ENCODE assay signal across 15 cellular contexts in genomic region chr5:9878196-9878595, GRCh38.
DNase-seq lines count a peak whose midpoint lies in the region; ATAC-seq lines count a peak whose summit lies in the region.
"Had no signal": no experiment of that assay in that cellular context is flagged by ENCODE, and none has a peak within 500 bp of the region (broad histone marks: within the 10 kb centered on the region; RNA-seq: fewer than 3 reads in every experiment).

No MANE protein-coding gene starts in this region.

- H3K79me2 ChIP-seq in GM23248 (ENCODE audit: insufficient read depth): no peaks in the 10 kb centered on the region
- no peaks in the 10 kb centered on the region for H3K79me2 ChIP-seq in mesendoderm (ENCODE audit: control insufficient read depth, insufficient read depth, low read length)

- H2BK5ac ChIP-seq in mesendoderm (ENCODE audit: low read length): no peak overlapping the region

- no peak overlapping the region for H2BK15ac ChIP-seq in mesendoderm (replicated peaks; ENCODE audit: low read depth)

- H3F3A ChIP-seq in GM23248 (ENCODE audit: insufficient read depth): peaks cover 9% of the 10 kb centered on the region; the same call in 1 of the 2 replicates

- H3K4me1 Mint-ChIP-seq in activated T-cell treated with anti-CD3 and anti-CD28 coated beads, Interleukin-2, amount 50 U/mL, for 72 hours (ENCODE audit: low read depth): no peaks in the 10 kb centered on the region
- H3K4me1 Mint-ChIP-seq in natural killer cell treated with Interleukin-12 subunit alpha and Interleukin-12 subunit beta and Interleukin-15 and Interleukin-18, amount 100 ng/mL, for 72 hours (ENCODE audit: low read depth in 2 of 2): no peaks in the 10 kb centered on the region

- H2BK120ac ChIP-seq in mesendoderm (ENCODE audit: low read depth, low read length): no peak overlapping the region

- no peak overlapping the region for H3K4ac ChIP-seq in mesendoderm (ENCODE audit: low read depth, low read length)

- no peak overlapping the region for H2AK5ac ChIP-seq in mesendoderm (ENCODE audit: low read length)

- in situ Hi-C loops in GM23248 (cut with MboI): no loop called here

- H3K79me1 ChIP-seq in mesendoderm (ENCODE audit: low read length): no peaks in the 10 kb centered on the region

- H3K27me3 Mint-ChIP-seq in activated T-cell treated with anti-CD3 and anti-CD28 coated beads, Interleukin-2, amount 50 U/mL, for 72 hours (ENCODE audit: low read depth): no peaks in the 10 kb centered on the region
- H3K27me3 Mint-ChIP-seq in natural killer cell treated with Interleukin-12 subunit alpha and Interleukin-12 subunit beta and Interleukin-15 and Interleukin-18, amount 100 ng/mL, for 72 hours: no peaks in the 10 kb centered on the region
- H3K27me3 Mint-ChIP-seq: CD4-positive, alpha-beta T cell had no signal

- no peaks in the 10 kb centered on the region for H4K20me1 ChIP-seq in GM23248 (ENCODE audit: insufficient read depth)

- H3K27ac ChIP-seq in GM23248 (no peak overlapping the region), mesendoderm (ENCODE audit: low read depth, low read length) (no peak overlapping the region)
- H3K27ac ChIP-seq: C4-2B had no signal

- no peak overlapping the region for H3K23ac ChIP-seq in mesendoderm (ENCODE audit: low read length)

- H3K9me3 Mint-ChIP-seq in activated T-cell treated with anti-CD3 and anti-CD28 coated beads, Interleukin-2, amount 50 U/mL, for 72 hours: peaks cover 2 to 4% of the 10 kb centered on the region in 2 donors
- peaks cover 9% of the 10 kb centered on the region for H3K9me3 Mint-ChIP-seq in natural killer cell treated with Interleukin-12 subunit alpha and Interleukin-12 subunit beta and Interleukin-15 and Interleukin-18, amount 100 ng/mL, for 72 hours

- peak overlapping the region; percentile 71 for H3K18ac ChIP-seq in mesendoderm (ENCODE audit: low read length)

- no peak overlapping the region for H3K56ac ChIP-seq in mesendoderm (ENCODE audit: low read length)

- no peaks in the 10 kb centered on the region for H3K9me3 ChIP-seq in GM23248 (ENCODE audit: low read depth)

- H3K9me2 ChIP-seq in GM23248 (ENCODE audit: insufficient read depth): no peaks in the 10 kb centered on the region

- no peak overlapping the region for H3K4me3 Mint-ChIP-seq in activated T-cell treated with anti-CD3 and anti-CD28 coated beads, Interleukin-2, amount 50 U/mL, for 72 hours
- no peak overlapping the region for H3K4me3 Mint-ChIP-seq in natural killer cell treated with Interleukin-12 subunit alpha and Interleukin-12 subunit beta and Interleukin-15 and Interleukin-18, amount 100 ng/mL, for 72 hours
- H3K4me3 Mint-ChIP-seq: CD4-positive, alpha-beta T cell; GM23338 had no signal

- no peak overlapping the region for H3K4me3 ChIP-seq in GM23248
- H3K4me3 ChIP-seq in mesendoderm (ENCODE audit: low read length): no peak overlapping the region
- H3K4me3 ChIP-seq: GM23338 had no signal

- no peak overlapping the region for H4K5ac ChIP-seq in mesendoderm (ENCODE audit: low read length)

- no peaks in the 10 kb centered on the region for H3K36me3 Mint-ChIP-seq in activated T-cell treated with anti-CD3 and anti-CD28 coated beads, Interleukin-2, amount 50 U/mL, for 72 hours (ENCODE audit: insufficient read depth in 2 of 2)
- H3K36me3 Mint-ChIP-seq in natural killer cell treated with Interleukin-12 subunit alpha and Interleukin-12 subunit beta and Interleukin-15 and Interleukin-18, amount 100 ng/mL, for 72 hours: no peaks in the 10 kb centered on the region

- 0 out of 2 replicates have a peak overlapping the region, but pooled peaks have one; percentile 22 for H2AFZ ChIP-seq in GM23248
- H2AFZ ChIP-seq: GM23338 had no signal

- DNase-seq in GM23248 (peak; percentile 61), dedifferentiated amniotic fluid mesenchymal stem cell (ENCODE audit: extremely low spot score) (peak; percentile 31), mesendoderm (no peak), UCSD-AML1 (lab: John Stamatoyannopoulos, UW; ENCODE audit: unreplicated experiment) (no peak)
- DNase-seq in activated T-cell treated with anti-CD3 and anti-CD28 coated beads, Interleukin-2, amount 50 U/mL, for 72 hours: no peak
- DNase-seq in natural killer cell treated with Interleukin-12 subunit alpha and Interleukin-12 subunit beta and Interleukin-15 and Interleukin-18, amount 100 ng/mL, for 72 hours (ENCODE audit: low spot score): no peak
- DNase-seq: AML-193; Caco-2; CD4-positive, alpha-beta T cell; H7 had no signal

- H3K4me1 ChIP-seq in GM23248 (ENCODE audit: insufficient read depth) (peaks cover 9% of the 10 kb centered on the region; the same call in 1 of the 2 replicates), mesendoderm (ENCODE audit: control insufficient read depth, low read depth, low read length) (peaks cover 8% of the 10 kb centered on the region)
- H3K4me1 ChIP-seq: Caco-2 had no signal

- H3K9ac ChIP-seq in GM23248: no peak overlapping the region
- no peak overlapping the region for H3K9ac ChIP-seq in mesendoderm (ENCODE audit: low read length)

- no peaks in the 10 kb centered on the region for H3K36me3 ChIP-seq in GM23248 (ENCODE audit: low read depth)
- H3K36me3 ChIP-seq in mesendoderm (ENCODE audit: control insufficient read depth, insufficient read depth, low read length): no peaks in the 10 kb centered on the region

- H3K27me3 ChIP-seq in GM23248 (replicated peaks; ENCODE audit: insufficient read depth) (0 out of 2 replicates have a peak, but pooled peaks cover 9% of the 10 kb centered on the region), mesendoderm (ENCODE audit: insufficient read depth, low read length, poor library complexity) (no peaks in the 10 kb centered on the region)

- WGBS in GM23248 (ENCODE audit: low coverage in 1 of 2, low lambda C conversion rate in 2 of 2, missing lambda C conversion rate in 2 of 2), 2 experiments: 24 to 34% methylated on average over 5 of the region's 5 CpGs
- no CpG with 5 or more reads among the region's 5 CpGs for WGBS in mesendoderm (ENCODE audit: extremely low coverage, insufficient coverage, low lambda C conversion rate)

- H4K8ac ChIP-seq in mesendoderm (ENCODE audit: low read depth, low read length): no peak overlapping the region

- H3K4me2 ChIP-seq in GM23248 (ENCODE audit: unreplicated experiment): no peak overlapping the region
- H3K4me2 ChIP-seq in mesendoderm (ENCODE audit: low read length): no peak overlapping the region
- H3K4me2 ChIP-seq: GM23338 had no signal

- H3K27ac Mint-ChIP-seq in activated T-cell treated with anti-CD3 and anti-CD28 coated beads, Interleukin-2, amount 50 U/mL, for 72 hours: no peak overlapping the region
- H3K27ac Mint-ChIP-seq in natural killer cell treated with Interleukin-12 subunit alpha and Interleukin-12 subunit beta and Interleukin-15 and Interleukin-18, amount 100 ng/mL, for 72 hours: no peak overlapping the region
- H3K27ac Mint-ChIP-seq: CD4-positive, alpha-beta T cell; GM23338; HFFc6 had no signal

- ATAC-seq in activated T-cell treated with anti-CD3 and anti-CD28 coated beads, Interleukin-2, amount 50 U/mL, for 72 hours (replicated peaks in 1 of 2): no peak
- ATAC-seq in natural killer cell treated with Interleukin-12 subunit alpha and Interleukin-12 subunit beta and Interleukin-15 and Interleukin-18, amount 100 ng/mL, for 72 hours: no peak
- no peak for ATAC-seq in HG02678 (IDR thresholded peaks at IDR 0.05; ENCODE audit: unreplicated experiment)
- ATAC-seq: GM23338, HCT116 had no signal

Comparison
In these comparisons a context has a peak if more than half of its experiments do, and no peak if none do; other contexts are left out.
1. DNase-seq: peak in GM23248 (single experiment) and dedifferentiated amniotic fluid mesenchymal stem cell (single experiment); none in mesendoderm (single experiment), UCSD-AML1 (single experiment), activated T-cell treated with anti-CD3 and anti-CD28 coated beads, Interleukin-2, amount 50 U/mL, for 72 hours (0 of 2) and natural killer cell treated with Interleukin-12 subunit alpha and Interleukin-12 subunit beta and Interleukin-15 and Interleukin-18, amount 100 ng/mL, for 72 hours (single experiment).